Comparison of ENCODE assay signal across 12 cellular contexts in genomic region chr1:232292246-232292645, GRCh38.
"Had no signal": no experiment of that assay in that cellular context is flagged by ENCODE, and none has a peak within 500 bp of the region (broad histone marks: within the 10 kb centered on the region; RNA-seq: fewer than 3 reads in every experiment).

No MANE protein-coding gene starts in this region.

- H3K9me3 ChIP-seq: lower lobe of right lung, right lobe of liver, testis, uterus had no signal

- H3K36me3 ChIP-seq: lower lobe of right lung, right lobe of liver, uterus had no signal

- H3K27me3 ChIP-seq: right lobe of liver, testis, uterus had no signal

- H3K4me3 ChIP-seq: lower lobe of right lung, right lobe of liver, testis, uterus had no signal

- H3K4me1 ChIP-seq: right lobe of liver, uterus had no signal

- H3K27ac ChIP-seq: lower lobe of right lung, right lobe of liver, testis, uterus had no signal

- DNase-seq: activated CD4-positive, alpha-beta T cell treated with anti-CD3 and anti-CD28 coated beads for 1 hour; activated CD4-positive, alpha-beta T cell treated with anti-CD3 and anti-CD28 coated beads, Interleukin-2, amount 50 U/mL, for 48 hours; activated CD8-positive, alpha-beta memory T cell treated with anti-CD3 and anti-CD28 coated beads, Interleukin-2, amount 10 ng/mL, durations not matched to agents 7 days and 5 days; activated effector memory CD4-positive, alpha-beta T cell treated with Interleukin-2 at 50 U/mL for 16 hours; activated T-cell treated with anti-CD3 and anti-CD28 coated beads, Interleukin-2, amount 50 U/mL, for 24 hours; lower lobe of right lung; naive thymus-derived CD4-positive, alpha-beta T cell; right lobe of liver; T-helper 9 cell; testis; uterus had no signal

- FAIRE-seq: endometrium had no signal
